ENCODE assay signal across 18 cellular contexts in the genomic region with DNA sequence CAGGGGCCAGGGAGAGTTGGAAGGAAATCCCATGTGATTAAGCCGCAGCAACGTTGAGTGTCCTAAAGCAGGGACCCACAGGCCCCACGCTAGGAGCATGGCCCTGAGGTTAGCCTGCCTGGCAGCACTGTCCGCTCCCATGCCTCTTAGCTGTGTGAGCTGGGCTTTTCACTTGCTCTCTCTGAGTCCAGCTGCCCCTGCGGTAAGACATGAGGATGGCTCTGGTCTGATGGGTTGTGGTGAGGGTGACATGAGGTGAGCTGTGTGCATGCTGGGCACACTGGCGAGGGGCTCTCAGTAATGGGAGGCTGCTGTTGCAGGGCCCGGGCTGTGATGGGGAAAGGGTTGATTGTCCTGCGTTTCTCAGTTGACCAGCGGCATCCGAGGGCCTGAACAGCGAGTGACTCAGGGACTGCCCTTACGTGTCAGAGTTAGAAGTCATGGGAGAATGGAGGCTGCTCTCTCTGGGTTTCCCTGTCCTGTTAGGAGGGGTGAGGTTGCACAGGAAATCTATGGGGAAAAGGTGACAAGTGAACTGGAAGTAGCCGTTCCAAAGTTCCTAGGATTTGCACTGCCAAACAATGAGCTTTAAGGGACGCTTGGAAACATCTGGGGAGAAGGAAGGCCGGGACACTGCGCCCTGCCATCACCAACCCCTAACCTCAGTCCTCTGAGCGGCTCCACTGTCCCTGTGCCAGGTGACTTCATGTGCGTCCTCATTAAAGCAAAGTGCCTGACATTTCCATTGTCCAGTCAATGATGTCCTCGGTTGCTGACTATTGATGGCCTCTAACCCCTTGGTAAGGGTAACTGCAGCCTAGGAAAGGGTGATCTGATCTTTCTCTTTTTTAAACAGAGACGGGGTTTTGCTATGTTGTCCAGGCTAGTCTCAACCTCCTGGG. TPM values are rescaled to one million over a fixed set of nuclear protein-coding genes. Genes with fewer than 3 reads are reported as not detected.
DNase-seq lines count a peak whose midpoint lies in the region; ATAC-seq, FAIRE-seq and TF ChIP-seq lines count a peak whose summit lies in the region.
"Had no signal": no experiment of that assay in that cellular context is flagged by ENCODE, and none has a peak within 500 bp of the region (broad histone marks: within the 10 kb centered on the region; RNA-seq: fewer than 3 reads in every experiment).

No MANE protein-coding gene starts in this region.

- TF ChIP-seq POLR2A in GM12878 (IDR thresholded peaks at IDR 0.05; ENCODE audit: low read depth, low read length) (peak; percentile 32; the same call in 1 of the 2 replicates), GM12892 (IDR thresholded peaks at IDR 0.05; ENCODE audit: low read depth, low read length) (no peak)

- no TSS peak for BruUV-seq in GM12878 (replicated peaks; lab: Mats Ljungman, UMichigan)

- H3K4me2 ChIP-seq in GM12878 (ENCODE audit: control insufficient read depth, insufficient read depth): no peak overlapping the region
- no peak overlapping the region for H3K4me2 ChIP-seq in neural progenitor cell
- H3K4me2 ChIP-seq: KMS-11, PC-9 had no signal

- no peaks in the 10 kb centered on the region for H3K4me1 Mint-ChIP-seq in stimulated activated naive CD8-positive, alpha-beta T cell treated with anti-CD3 and anti-CD28 coated beads, Interleukin-15, Interleukin-2, amounts not matched to agents 100 ng/mL and 50 ng/mL, for 24 hours (ENCODE audit: low read depth)
- H3K4me1 Mint-ChIP-seq in neural progenitor cell: peaks cover 2% of the 10 kb centered on the region
- H3K4me1 Mint-ChIP-seq in activated CD4-positive, alpha-beta memory T cell treated with anti-CD3 and anti-CD28 coated beads, Interleukin-2, amount 10 ng/mL, durations not matched to agents 7 days and 5 days: no peaks in the 10 kb centered on the region

- TF ChIP-seq EP300 in GM12878 (IDR thresholded peaks at IDR 0.05; ENCODE audit: borderline replicate concordance in 1 of 2, control insufficient read depth in 1 of 2, low read depth in 2 of 2, low read length in 2 of 2): no peak

- TF ChIP-seq CTCF in GM12878 (IDR thresholded peaks at IDR 0.05 in 2 of 3, conservative IDR thresholded peaks at IDR 0.05 in 1 of 3; ENCODE audit: control insufficient read depth in 2 of 3, extremely low read depth in 1 of 3, insufficient read depth in 1 of 3, low read depth in 3 of 3, low read length in 3 of 3) (no peak), neural progenitor cell (IDR thresholded peaks at IDR 0.05) (no peak)

- POLR2A ChIA-PET in GM12878 (lab: Charles Lee): no interaction called here
- POLR2A ChIA-PET in activated CD4-positive, alpha-beta memory T cell treated with anti-CD3 and anti-CD28 coated beads, Interleukin-2, amount 10 ng/mL, durations not matched to agents 7 days and 5 days (lab: Charles Lee): interaction anchor here (0.8 kb wide), 1 partner anchor 51 kb away, joined by 3 read pairs; the partner anchor contains the start of gene ADNP

- in situ Hi-C loops in GM12878 (cut with MboI): no loop called here

- no peaks in the 10 kb centered on the region for H3K27me3 Mint-ChIP-seq in stimulated activated naive CD8-positive, alpha-beta T cell treated with anti-CD3 and anti-CD28 coated beads, Interleukin-15, Interleukin-2, amounts not matched to agents 100 ng/mL and 50 ng/mL, for 24 hours
- H3K27me3 Mint-ChIP-seq in neural progenitor cell (ENCODE audit: insufficient read depth, low read depth): no peaks in the 10 kb centered on the region
- H3K27me3 Mint-ChIP-seq in activated CD4-positive, alpha-beta memory T cell treated with anti-CD3 and anti-CD28 coated beads, Interleukin-2, amount 10 ng/mL, durations not matched to agents 7 days and 5 days: no peaks in the 10 kb centered on the region

- peaks cover 16% of the 10 kb centered on the region for H3K36me3 Mint-ChIP-seq in stimulated activated naive CD8-positive, alpha-beta T cell treated with anti-CD3 and anti-CD28 coated beads, Interleukin-15, Interleukin-2, amounts not matched to agents 100 ng/mL and 50 ng/mL, for 24 hours (ENCODE audit: low read depth)
- H3K36me3 Mint-ChIP-seq in neural progenitor cell: peaks cover 14% of the 10 kb centered on the region
- H3K36me3 Mint-ChIP-seq in activated CD4-positive, alpha-beta memory T cell treated with anti-CD3 and anti-CD28 coated beads, Interleukin-2, amount 10 ng/mL, durations not matched to agents 7 days and 5 days (ENCODE audit: low read depth): no peaks in the 10 kb centered on the region

- no peaks in the 10 kb centered on the region for H3K9me3 ChIP-seq in GM12878 (replicated peaks; ENCODE audit: control insufficient read depth, insufficient read depth, low read length)
- no peaks in the 10 kb centered on the region for H3K9me3 ChIP-seq in neural progenitor cell (ENCODE audit: low read depth)
- H3K9me3 ChIP-seq: Caco-2, MG63 had no signal

- SMC1A ChIA-PET in GM12878 (lab: Charles Lee; ENCODE audit: uncharacterized antibody, unreplicated experiment): interaction anchor here (0.9 kb wide), 1 partner anchor 15 kb away, joined by 3 read pairs; no protein-coding TSS in a partner anchor

- peaks cover 8 to 9% of the 10 kb centered on the region in 2 experiments; a peak in 3 of 4 replicates for H3K36me3 ChIP-seq in GM12878 (ENCODE audit: control insufficient read depth in 2 of 2, insufficient read depth in 2 of 2, low read length in 1 of 2)
- H3K36me3 ChIP-seq in neural progenitor cell: no peaks in the 10 kb centered on the region
- H3K36me3 ChIP-seq: MG63 had no signal

- no peak for ATAC-seq in stimulated activated naive CD8-positive, alpha-beta T cell treated with anti-CD3 and anti-CD28 coated beads, Interleukin-15, Interleukin-2, amounts not matched to agents 100 U/mL and 50 U/mL, for 24 hours
- no peak for ATAC-seq in GM12878

- H3K9me3 Mint-ChIP-seq in stimulated activated naive CD8-positive, alpha-beta T cell treated with anti-CD3 and anti-CD28 coated beads, Interleukin-15, Interleukin-2, amounts not matched to agents 100 ng/mL and 50 ng/mL, for 24 hours: no peaks in the 10 kb centered on the region
- peaks cover 3% of the 10 kb centered on the region for H3K9me3 Mint-ChIP-seq in neural progenitor cell
- H3K9me3 Mint-ChIP-seq in activated CD4-positive, alpha-beta memory T cell treated with anti-CD3 and anti-CD28 coated beads, Interleukin-2, amount 10 ng/mL, durations not matched to agents 7 days and 5 days: no peaks in the 10 kb centered on the region

- DNase-seq in stimulated activated naive CD8-positive, alpha-beta T cell treated with anti-CD3 and anti-CD28 coated beads, Interleukin-15, Interleukin-2, amounts not matched to agents 100 U/mL and 50 U/mL, for 24 hours: no peak
- DNase-seq in GM12878 (ENCODE audit: low read depth, low spot score): no peak
- no peak for DNase-seq in neural progenitor cell (ENCODE audit: low spot score)
- no peak for DNase-seq in activated CD4-positive, alpha-beta memory T cell treated with anti-CD3 and anti-CD28 coated beads, Interleukin-2, amount 10 ng/mL, durations not matched to agents 7 days and 5 days
- DNase-seq in T1000 (lab: John Stamatoyannopoulos, UW): no peak
- DNase-seq in GM12892 (ENCODE audit: insufficient read length): no peak
- DNase-seq: AML-193, Caco-2, MG63, NCI-H1105, NCI-H1694 treated with DMSO at 0.1 percent for 48 hours, NCI-H446 treated with DMSO at 0.1 percent for 48 hours, NCI-H748 treated with DMSO at 0.1 percent for 48 hours, PC-9, Right ventricle myocardium superior had no signal

- TF ChIP-seq RAD21 in GM12878 (IDR thresholded peaks at IDR 0.05; ENCODE audit: insufficient read depth, low read depth, low read length): no peak

- H2AFZ ChIP-seq in GM12878 (ENCODE audit: control insufficient read depth, low read depth, low read length) (no peak overlapping the region), neural progenitor cell (replicated peaks) (no peak overlapping the region)
- H2AFZ ChIP-seq: PC-9 had no signal

- FAIRE-seq in GM12878 (lab: Jason Lieb, UNC) (no peak), GM12892 (lab: Jason Lieb, UNC) (no peak)
- FAIRE-seq: GM12891 had no signal

- CTCF ChIA-PET in GM12878 (lab: Yijun Ruan, JAX): no interaction called here
- CTCF ChIA-PET in activated CD4-positive, alpha-beta memory T cell treated with anti-CD3 and anti-CD28 coated beads, Interleukin-2, amount 10 ng/mL, durations not matched to agents 7 days and 5 days (lab: Charles Lee): no interaction called here

- H3K27ac ChIP-seq in GM12878 (ENCODE audit: control insufficient read depth, insufficient read depth): no peak overlapping the region
- no peak overlapping the region for H3K27ac ChIP-seq in neural progenitor cell
- H3K27ac ChIP-seq: KMS-11, PC-9 had no signal

- H3K4me3 Mint-ChIP-seq in stimulated activated naive CD8-positive, alpha-beta T cell treated with anti-CD3 and anti-CD28 coated beads, Interleukin-15, Interleukin-2, amounts not matched to agents 100 ng/mL and 50 ng/mL, for 24 hours: no peak overlapping the region
- H3K4me3 Mint-ChIP-seq in neural progenitor cell: no peak overlapping the region
- no peak overlapping the region for H3K4me3 Mint-ChIP-seq in activated CD4-positive, alpha-beta memory T cell treated with anti-CD3 and anti-CD28 coated beads, Interleukin-2, amount 10 ng/mL, durations not matched to agents 7 days and 5 days

- H4K20me1 ChIP-seq in GM12878 (ENCODE audit: control insufficient read depth, insufficient read depth): no peaks in the 10 kb centered on the region
- no peaks in the 10 kb centered on the region for H4K20me1 ChIP-seq in neural progenitor cell (ENCODE audit: low read depth)

- intact Hi-C loops in GM12878 (cut with micrococcal nuclease; ENCODE audit: unreplicated experiment): no loop called here

- H3K27ac Mint-ChIP-seq in stimulated activated naive CD8-positive, alpha-beta T cell treated with anti-CD3 and anti-CD28 coated beads, Interleukin-15, Interleukin-2, amounts not matched to agents 100 ng/mL and 50 ng/mL, for 24 hours: peak overlapping the region; percentile 72
- peak overlapping the region; percentile 31 for H3K27ac Mint-ChIP-seq in neural progenitor cell
- H3K27ac Mint-ChIP-seq in activated CD4-positive, alpha-beta memory T cell treated with anti-CD3 and anti-CD28 coated beads, Interleukin-2, amount 10 ng/mL, durations not matched to agents 7 days and 5 days: no peak overlapping the region

- RAD21 ChIA-PET in GM12878 (lab: Charles Lee; ENCODE audit: unreplicated experiment): interaction anchor here (0.9 kb wide), 1 partner anchor 90 kb away, joined by 3 read pairs; no protein-coding TSS in a partner anchor

- 95% methylated on average over 20 of the region's 20 CpGs for WGBS in GM12878 (ENCODE audit: insufficient coverage, insufficient replicate concordance, low lambda C conversion rate, missing lambda C conversion rate)

- no peaks in the 10 kb centered on the region for H3K4me1 ChIP-seq in GM12878 (ENCODE audit: control insufficient read depth, insufficient read depth, low read length)
- H3K4me1 ChIP-seq in neural progenitor cell: no peaks in the 10 kb centered on the region
- H3K4me1 ChIP-seq: Caco-2 had no signal

- H3K27me3 ChIP-seq in GM12878 (replicated peaks in 1 of 2; ENCODE audit: control insufficient read depth in 2 of 2, insufficient read depth in 2 of 2, low read length in 1 of 2): no peaks in the 10 kb centered on the region
- no peaks in the 10 kb centered on the region for H3K27me3 ChIP-seq in neural progenitor cell
- H3K27me3 ChIP-seq: MG63 had no signal

- no peaks in the 10 kb centered on the region for H3K79me2 ChIP-seq in GM12878 (ENCODE audit: control insufficient read depth, insufficient read depth, low read length)
- H3K79me2 ChIP-seq in neural progenitor cell (ENCODE audit: low read depth): no peaks in the 10 kb centered on the region

- peaks cover 17% of the 10 kb centered on the region for H3F3A ChIP-seq in neural progenitor cell (ENCODE audit: low read depth)

- H3K9ac ChIP-seq in GM12878 (ENCODE audit: control insufficient read depth, insufficient read depth, low read length) (no peak overlapping the region), neural progenitor cell (no peak overlapping the region)
- H3K9ac ChIP-seq: KMS-11 had no signal

- H3K4me3 ChIP-seq in GM12878 (no peak overlapping the region), neural progenitor cell (no peak overlapping the region)
- H3K4me3 ChIP-seq: MG63, PC-9 had no signal

RNA-seq across cellular contexts. Expression of gene ADNP, which starts 51.3 kb away (rescaled TPM):
- 129 and 136 TPM in 2 replicates for total RNA-seq in GM12878 (2013; cell fraction: nucleolus; rRNA removed)
- total RNA-seq in GM12878 (2014; rRNA removed) (22.8 and 23.0 TPM in 2 replicates), GM12878 (2014; rRNA removed; fragmentation: Illumina TruSeq; extraction: Trizol) (28.3 and 30.4 TPM in 2 replicates), GM12878 (2021) (74.4 and 74.5 TPM in 2 replicates), neural progenitor cell (ENCODE audit: low replicate concordance) (56.1 and 75.4 TPM in 2 replicates)
- polyA plus RNA-seq in GM12878 (2011; ENCODE audit: low read depth): 30.5 TPM
- polyA plus RNA-seq in GM12878 (2011; rRNA removed) (30.6 and 40.0 TPM in 2 replicates), GM12878 (2014; fragmentation: Illumina TruSeq; extraction: Trizol) (66.9 and 82.8 TPM in 2 replicates), GM12878 (2014; fragmentation: Nextera tagmentation; extraction: Ambion mirVana) (10 to 100 TPM; 25.9 to 39.7 TPM), GM12878 (2014; rRNA removed) (23.6 and 28.1 TPM in 2 replicates), GM12878 (2016; fragmentation: Nextera tagmentation; extraction: Ambion mirVana) (10 to 100 TPM; 39.1 to 40.3 TPM)
- 20.1 and 27.2 TPM in 2 replicates for polyA plus RNA-seq in GM12878 (2011; cell fraction: cytosol; rRNA removed)
- 61.5 and 64.3 TPM in 2 replicates for polyA plus RNA-seq in GM12878 (2011; cell fraction: nucleus; rRNA removed)
- 34.8 and 42.0 TPM in 2 replicates for polyA plus RNA-seq in GM12878 (2012)
- 54.7 and 78.9 TPM in 2 replicates for polyA minus RNA-seq in GM12878 (2011; rRNA and poly(A)+ RNA removed)
- polyA minus RNA-seq in GM12878 (2011; cell fraction: cytosol; rRNA and poly(A)+ RNA removed): 25.9 and 31.9 TPM in 2 replicates
- polyA minus RNA-seq in GM12878 (2011; cell fraction: nucleus; rRNA and poly(A)+ RNA removed): 28.5 and 36.6 TPM in 2 replicates
- total RNA-seq in activated CD4-positive, alpha-beta memory T cell treated with anti-CD3 and anti-CD28 coated beads, Interleukin-2, amount 10 ng/mL, durations not matched to agents 7 days and 5 days: 10 to 100 TPM; 58.8 to 63.3 TPM
- polyA plus RNA-seq in GM12892 (2012; ENCODE audit: missing spikeins): 38.1 TPM
